12 cellular contexts compared by ENCODE assay signal in the genomic region with DNA sequence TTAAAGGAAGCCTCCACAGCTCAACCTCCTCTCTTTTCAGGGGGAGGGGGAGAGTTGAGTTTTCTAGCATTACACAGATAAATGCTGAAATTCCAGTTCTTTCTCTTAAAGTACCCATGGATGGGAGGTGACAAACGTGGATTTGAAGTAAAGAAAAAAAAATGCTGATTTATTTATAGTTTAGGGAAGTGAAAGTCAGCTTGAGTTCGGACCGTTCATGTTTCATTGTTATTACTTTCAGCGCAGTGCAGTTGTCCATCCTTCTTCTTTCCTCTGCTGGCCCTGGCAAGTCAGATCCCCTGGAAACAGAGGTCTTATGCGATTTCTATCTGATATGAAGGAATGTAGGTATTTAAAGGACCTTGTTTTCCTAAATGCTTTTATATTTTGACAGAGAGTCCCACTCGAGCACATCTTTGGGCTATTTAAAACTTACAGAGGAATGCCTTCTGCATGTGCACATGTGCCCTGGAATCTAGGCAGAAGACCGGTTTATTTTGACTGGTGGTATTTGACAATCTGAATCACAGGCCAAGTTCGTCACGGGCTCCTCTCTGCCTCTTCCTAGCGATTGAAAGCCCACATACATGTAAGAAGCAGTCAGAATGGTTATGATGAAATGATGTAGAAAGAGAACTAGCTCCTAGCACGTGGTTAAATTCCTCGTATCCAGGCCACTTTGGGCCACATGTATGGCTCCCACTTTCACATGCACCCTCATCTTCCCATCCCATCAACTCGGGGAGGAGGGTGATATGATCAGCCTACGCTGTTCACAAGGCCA.
DNase-seq lines count a peak whose midpoint lies in the region; ATAC-seq and TF ChIP-seq lines count a peak whose summit lies in the region.
"Had no signal": no experiment of that assay in that cellular context is flagged by ENCODE, and none has a peak within 500 bp of the region (broad histone marks: within the 10 kb centered on the region; RNA-seq: fewer than 3 reads in every experiment).

No MANE protein-coding gene starts in this region.

- CTCF ChIA-PET in Caco-2 (lab: Charles Lee) = no interaction called here

- BruUV-seq in Caco-2 (replicated peaks; lab: Mats Ljungman, UMichigan) = no TSS peak

- H3K27me3 Mint-ChIP-seq in CD14-positive monocyte (ENCODE audit: low read depth in 3 of 3) = no peaks in the 10 kb centered on the region
- no peaks in the 10 kb centered on the region for H3K27me3 Mint-ChIP-seq in T-helper 2 cell treated with Interferon-gamma antibody and Interleukin-4, amounts not matched to agents 5 μg/mL and 100 μg/mL, for 36 hours (ENCODE audit: low read depth)
- H3K27me3 Mint-ChIP-seq in Caco-2 (ENCODE audit: insufficient read depth, unreplicated experiment) = peaks cover 7% of the 10 kb centered on the region
- H3K27me3 Mint-ChIP-seq: activated naive CD8-positive, alpha-beta T cell treated with anti-CD3 and anti-CD28 coated beads for 36 hours had no signal

- peak overlapping the region; percentile 88 for H3K4me2 ChIP-seq in OCI-LY3 (ENCODE audit: low read length)

- H3K9ac ChIP-seq in OCI-LY3 (ENCODE audit: low read length) = no peak overlapping the region

- H3K4me1 Mint-ChIP-seq in CD14-positive monocyte = peaks cover 78% of the 10 kb centered on the region
- no peaks in the 10 kb centered on the region for H3K4me1 Mint-ChIP-seq in T-helper 2 cell treated with Interferon-gamma antibody and Interleukin-4, amounts not matched to agents 5 μg/mL and 100 μg/mL, for 36 hours (ENCODE audit: low read depth)
- H3K4me1 Mint-ChIP-seq in Caco-2 (ENCODE audit: low read depth, unreplicated experiment) = no peaks in the 10 kb centered on the region
- H3K4me1 Mint-ChIP-seq: activated naive CD8-positive, alpha-beta T cell treated with anti-CD3 and anti-CD28 coated beads for 36 hours had no signal

- TF ChIP-seq CTCF in CD14-positive monocyte (IDR thresholded peaks at IDR 0.05) = no peak
- no peak for TF ChIP-seq CTCF in OCI-LY3 (IDR thresholded peaks at IDR 0.05; ENCODE audit: low read depth, low read length)
- TF ChIP-seq CTCF in Caco-2 (IDR thresholded peaks at IDR 0.05; ENCODE audit: insufficient read depth in 1 of 2, low read depth in 1 of 2, low read length in 1 of 2, severe bottlenecking in 1 of 2, unreplicated experiment in 1 of 2) = no peak

- H2AFZ ChIP-seq in OCI-LY3 (ENCODE audit: low read depth, low read length) = no peak overlapping the region

- in situ Hi-C loops in G401 (cut with HindIII; ENCODE audit: low sequenced_read_pairs) = no loop called here

- H3K9me3 ChIP-seq in OCI-LY3 (ENCODE audit: insufficient read depth, low read length) (no peaks in the 10 kb centered on the region), Caco-2 (no peaks in the 10 kb centered on the region; the same call in 1 of the 2 replicates)

- no peaks in the 10 kb centered on the region for H4K20me1 ChIP-seq in OCI-LY3 (ENCODE audit: insufficient read depth, low read length)

- no peaks in the 10 kb centered on the region for H3K36me3 ChIP-seq in OCI-LY3 (replicated peaks; ENCODE audit: low read depth, low read length)
- no peaks in the 10 kb centered on the region for H3K36me3 ChIP-seq in Caco-2 (ENCODE audit: control insufficient read depth, insufficient read depth, low read length)

- H3K4me3 ChIP-seq in OCI-LY3 (ENCODE audit: low read length) = peak overlapping the region; percentile 59
- no peak overlapping the region for H3K4me3 ChIP-seq in Caco-2 (ENCODE audit: low read depth, low read length)

- H3K36me3 Mint-ChIP-seq in CD14-positive monocyte (no peaks in the 10 kb centered on the region), Caco-2 (ENCODE audit: insufficient read depth, unreplicated experiment) (no peaks in the 10 kb centered on the region)
- H3K36me3 Mint-ChIP-seq in T-helper 2 cell treated with Interferon-gamma antibody and Interleukin-4, amounts not matched to agents 5 μg/mL and 100 μg/mL, for 36 hours (ENCODE audit: low read depth) = no peaks in the 10 kb centered on the region
- H3K36me3 Mint-ChIP-seq: activated naive CD8-positive, alpha-beta T cell treated with anti-CD3 and anti-CD28 coated beads for 36 hours had no signal

- peak overlapping the region; percentile 89 to 97 (median 95) for H3K27ac Mint-ChIP-seq in CD14-positive monocyte
- H3K27ac Mint-ChIP-seq in T-helper 2 cell treated with Interferon-gamma antibody and Interleukin-4, amounts not matched to agents 5 μg/mL and 100 μg/mL, for 36 hours = no peak overlapping the region
- no peak overlapping the region for H3K27ac Mint-ChIP-seq in Caco-2 (ENCODE audit: unreplicated experiment)
- H3K27ac Mint-ChIP-seq: activated naive CD8-positive, alpha-beta T cell treated with anti-CD3 and anti-CD28 coated beads for 36 hours had no signal

- POLR2A ChIA-PET in Caco-2 (lab: Charles Lee) = no interaction called here

- H3K4me1 ChIP-seq in OCI-LY3 (ENCODE audit: low read length) (peaks cover 34% of the 10 kb centered on the region), Caco-2 (no peaks in the 10 kb centered on the region)

- DNase-seq in CD14-positive monocyte (ENCODE audit: low spot score) (peak; percentile 50), G401 (ENCODE audit: low spot score) (no peak), Caco-2 (no peak)
- DNase-seq in T-helper 2 cell treated with Interferon-gamma antibody and Interleukin-4, amounts not matched to agents 5 μg/mL and 100 μg/mL, for 36 hours (ENCODE audit: low spot score) = no peak
- no peak for DNase-seq in stimulated activated CD4-positive, alpha-beta T cell treated with anti-CD3 and anti-CD28 coated beads, Interleukin-2, amount 100 ng/mL, for 48 hours
- DNase-seq: activated naive CD8-positive, alpha-beta T cell treated with anti-CD3 and anti-CD28 coated beads for 36 hours; mesendoderm; NCI-H2029; stimulated activated CD4-positive, alpha-beta T cell treated with anti-CD3 and anti-CD28 coated beads, Interleukin-2, amount 100 ng/mL, for 24 hours had no signal

- H3K9me3 Mint-ChIP-seq in CD14-positive monocyte (peaks cover 0 to 2% (median 0%) of the 10 kb centered on the region in 7 donors), Caco-2 (ENCODE audit: unreplicated experiment) (no peaks in the 10 kb centered on the region)
- H3K9me3 Mint-ChIP-seq in T-helper 2 cell treated with Interferon-gamma antibody and Interleukin-4, amounts not matched to agents 5 μg/mL and 100 μg/mL, for 36 hours = no peaks in the 10 kb centered on the region
- H3K9me3 Mint-ChIP-seq: activated naive CD8-positive, alpha-beta T cell treated with anti-CD3 and anti-CD28 coated beads for 36 hours had no signal

- no peak overlapping the region for H3K27ac ChIP-seq in OCI-LY3 (ENCODE audit: low read length)

- peaks cover 23% of the 10 kb centered on the region for H3K27me3 ChIP-seq in OCI-LY3 (ENCODE audit: low read depth, low read length)
- no peaks in the 10 kb centered on the region for H3K27me3 ChIP-seq in Caco-2 (replicated peaks; ENCODE audit: control insufficient read depth, insufficient read depth, low read length)

- H3K4me3 Mint-ChIP-seq in CD14-positive monocyte (peak overlapping the region in 1 of 2 donors; percentile 59), Caco-2 (ENCODE audit: unreplicated experiment) (no peak overlapping the region)
- H3K4me3 Mint-ChIP-seq in T-helper 2 cell treated with Interferon-gamma antibody and Interleukin-4, amounts not matched to agents 5 μg/mL and 100 μg/mL, for 36 hours = no peak overlapping the region
- H3K4me3 Mint-ChIP-seq: activated naive CD8-positive, alpha-beta T cell treated with anti-CD3 and anti-CD28 coated beads for 36 hours had no signal

- ATAC-seq in GM19463 (IDR thresholded peaks at IDR 0.05; ENCODE audit: unreplicated experiment) (peak; percentile 51), HG03064 (IDR thresholded peaks at IDR 0.05; ENCODE audit: low read depth, unreplicated experiment) (peak; percentile 76)

- intact Hi-C loops in CD14-positive monocyte (cut with micrococcal nuclease) = loop anchor here in 1 of 2 donors (5.0 to 10.0 kb wide), 5 partner anchors 32 to 390 kb away; a partner anchor contains a TSS
- intact Hi-C loops in Caco-2 (cut with micrococcal nuclease; ENCODE audit: unreplicated experiment) = no loop called here

- no peaks in the 10 kb centered on the region for H3K79me2 ChIP-seq in OCI-LY3 (ENCODE audit: low read length)

Comparison
In these comparisons a context has a peak if more than half of its experiments do, and no peak if none do; other contexts are left out.
1. H3K27ac Mint-ChIP-seq: peak in CD14-positive monocyte (7 of 7); none in T-helper 2 cell treated with Interferon-gamma antibody and Interleukin-4, amounts not matched to agents 5 μg/mL and 100 μg/mL, for 36 hours (single experiment) and Caco-2 (single experiment).